In the genomic region with DNA sequence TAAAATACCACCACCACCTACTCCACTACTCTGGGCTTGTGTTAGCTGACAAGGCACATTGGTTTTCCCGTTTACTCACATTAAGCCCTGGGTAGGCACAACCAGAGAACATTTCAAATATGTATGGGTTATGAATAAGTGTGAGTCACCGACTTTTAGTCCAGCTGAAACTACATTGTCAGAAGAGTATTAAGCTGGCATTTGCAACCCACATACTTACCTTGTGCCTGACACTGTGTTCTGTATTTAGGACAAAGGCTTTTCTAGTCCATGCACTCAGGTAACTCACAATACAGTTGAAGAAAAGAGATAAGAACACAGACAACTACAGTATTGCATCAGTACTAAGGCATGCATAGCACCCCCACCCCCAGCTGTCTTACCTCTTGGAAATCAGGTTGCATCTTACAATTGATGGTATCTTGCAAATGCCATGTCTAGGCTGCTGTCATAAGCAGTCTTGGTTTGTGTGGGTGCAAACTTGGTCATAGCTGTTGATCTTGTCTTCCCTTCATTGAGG, we compare ENCODE assay signal across 8 cellular contexts. TPM values are rescaled to one million over a fixed set of nuclear protein-coding genes. Genes with fewer than 3 reads are reported as not detected.
DNase-seq lines count a peak whose midpoint lies in the region; ATAC-seq and TF ChIP-seq lines count a peak whose summit lies in the region.

No MANE protein-coding gene starts in this region.

- H3K9ac ChIP-seq in neural progenitor cell, result no peak overlapping the region

- no peaks in the 10 kb centered on the region for H4K20me1 ChIP-seq in neural progenitor cell (ENCODE audit: low read depth)

- H3K9me3 Mint-ChIP-seq in activated CD8-positive, alpha-beta T cell treated with anti-CD3 and anti-CD28 coated beads for 36 hours, result no peaks in the 10 kb centered on the region
- H3K9me3 Mint-ChIP-seq in neural progenitor cell, result peaks cover 2% of the 10 kb centered on the region

- peaks cover 3% of the 10 kb centered on the region for H3K36me3 Mint-ChIP-seq in activated CD8-positive, alpha-beta T cell treated with anti-CD3 and anti-CD28 coated beads for 36 hours (ENCODE audit: low read depth)
- no peaks in the 10 kb centered on the region for H3K36me3 Mint-ChIP-seq in neural progenitor cell

- intact Hi-C loops in activated CD8-positive, alpha-beta T cell treated with anti-CD3 and anti-CD28 coated beads for 36 hours (cut with micrococcal nuclease), result loop anchor here (2.0 to 5.0 kb wide), 6 partner anchors 39 to 689 kb away; no protein-coding TSS in a partner anchor

- CTCF ChIA-PET in activated CD8-positive, alpha-beta T cell treated with anti-CD3 and anti-CD28 coated beads for 36 hours (lab: Charles Lee), result interaction anchor here (0.7 to 2.8 kb wide), 6 partner anchors 14 to 689 kb away, joined by 3 to 20 read pairs (median 6); no protein-coding TSS in a partner anchor

- peaks cover 33% of the 10 kb centered on the region for H3K4me1 Mint-ChIP-seq in activated CD8-positive, alpha-beta T cell treated with anti-CD3 and anti-CD28 coated beads for 36 hours (ENCODE audit: low read depth)
- peaks cover 7% of the 10 kb centered on the region for H3K4me1 Mint-ChIP-seq in neural progenitor cell

- H3K79me2 ChIP-seq in neural progenitor cell (ENCODE audit: low read depth), result no peaks in the 10 kb centered on the region

- H3K4me3 ChIP-seq in fibroblast of pulmonary artery (replicated peaks; ENCODE audit: low read depth, low read length) (no peak overlapping the region), neural progenitor cell (no peak overlapping the region)

- no peak overlapping the region for H3K4me2 ChIP-seq in neural progenitor cell

- TF ChIP-seq CTCF in activated CD8-positive, alpha-beta T cell treated with anti-CD3 and anti-CD28 coated beads for 36 hours (IDR thresholded peaks at IDR 0.05), result no peak
- no peak for TF ChIP-seq CTCF in fibroblast of pulmonary artery (IDR thresholded peaks at IDR 0.05; ENCODE audit: low read length, missing control alignments)
- TF ChIP-seq CTCF in neural progenitor cell (IDR thresholded peaks at IDR 0.05), result no peak

- no peaks in the 10 kb centered on the region for H3K27me3 ChIP-seq in neural progenitor cell

- H3K36me3 ChIP-seq in neural progenitor cell, result no peaks in the 10 kb centered on the region

- peaks cover 2% of the 10 kb centered on the region for H3K27me3 Mint-ChIP-seq in activated CD8-positive, alpha-beta T cell treated with anti-CD3 and anti-CD28 coated beads for 36 hours
- H3K27me3 Mint-ChIP-seq in neural progenitor cell (ENCODE audit: insufficient read depth, low read depth), result no peaks in the 10 kb centered on the region

- peak overlapping the region; percentile 77 for H3K27ac Mint-ChIP-seq in activated CD8-positive, alpha-beta T cell treated with anti-CD3 and anti-CD28 coated beads for 36 hours
- H3K27ac Mint-ChIP-seq in neural progenitor cell, result no peak overlapping the region

- H3K4me1 ChIP-seq in neural progenitor cell, result no peaks in the 10 kb centered on the region

- no peak overlapping the region for H3K4me3 Mint-ChIP-seq in activated CD8-positive, alpha-beta T cell treated with anti-CD3 and anti-CD28 coated beads for 36 hours
- no peak overlapping the region for H3K4me3 Mint-ChIP-seq in neural progenitor cell

- no peaks in the 10 kb centered on the region for H3K9me3 ChIP-seq in neural progenitor cell (ENCODE audit: low read depth)

- H2AFZ ChIP-seq in neural progenitor cell (replicated peaks), result no peak overlapping the region

- peak; percentile 58 for DNase-seq in HPDE6-E6E7 (ENCODE audit: extremely low spot score)
- DNase-seq in activated CD8-positive, alpha-beta T cell treated with anti-CD3 and anti-CD28 coated beads for 36 hours, result peak; percentile 82
- peak; percentile 77 for DNase-seq in fibroblast of pulmonary artery (ENCODE audit: low read depth)
- peak; percentile 25 to 29 for DNase-seq in stimulated activated CD4-positive, alpha-beta T cell treated with anti-CD3 and anti-CD28 coated beads, Interleukin-4, amount 100 ng/mL, for 48 hours (ENCODE audit: low read depth in 2 of 2)
- no peak for DNase-seq in neural progenitor cell (ENCODE audit: low spot score)
- DNase-seq in OCI-M2 (lab: John Stamatoyannopoulos, UW; ENCODE audit: unreplicated experiment), result no peak
- no peak for DNase-seq in SKM-1 (lab: John Stamatoyannopoulos, UW; ENCODE audit: unreplicated experiment)
- no peak for DNase-seq in NCI-H187 (lab: John Stamatoyannopoulos, UW)

- no peak overlapping the region for H3K27ac ChIP-seq in neural progenitor cell

- no peaks in the 10 kb centered on the region for H3F3A ChIP-seq in neural progenitor cell (ENCODE audit: low read depth)

- ATAC-seq in activated CD8-positive, alpha-beta T cell treated with anti-CD3 and anti-CD28 coated beads for 36 hours, result peak; percentile 90

- POLR2A ChIA-PET in activated CD8-positive, alpha-beta T cell treated with anti-CD3 and anti-CD28 coated beads for 36 hours (lab: Charles Lee), result interaction anchor here (1.3 kb wide), 3 partner anchors 40 to 131 kb away, joined by 3 to 4 read pairs (median 4); a partner anchor contains a TSS

RNA-seq across cellular contexts. Expression of a gene that starts 40.3 kb away (rescaled TPM):
- total RNA-seq in activated CD8-positive, alpha-beta T cell treated with anti-CD3 and anti-CD28 coated beads for 36 hours, result 10 to 100 TPM; 32.1 to 33.3 TPM
- 19.0 and 26.2 TPM in 2 replicates for total RNA-seq in neural progenitor cell (ENCODE audit: low replicate concordance)

Comparison
In these comparisons a context has a peak if more than half of its experiments do, and no peak if none do; other contexts are left out.
1. DNase-seq: peak in HPDE6-E6E7 (single experiment), activated CD8-positive, alpha-beta T cell treated with anti-CD3 and anti-CD28 coated beads for 36 hours (single experiment), fibroblast of pulmonary artery (single experiment) and stimulated activated CD4-positive, alpha-beta T cell treated with anti-CD3 and anti-CD28 coated beads, Interleukin-4, amount 100 ng/mL, for 48 hours (2 of 2); none in neural progenitor cell (single experiment), OCI-M2 (single experiment), SKM-1 (single experiment) and NCI-H187 (0 of 2).